ENCODE assay signal across 1 cellular context in the genomic region with DNA sequence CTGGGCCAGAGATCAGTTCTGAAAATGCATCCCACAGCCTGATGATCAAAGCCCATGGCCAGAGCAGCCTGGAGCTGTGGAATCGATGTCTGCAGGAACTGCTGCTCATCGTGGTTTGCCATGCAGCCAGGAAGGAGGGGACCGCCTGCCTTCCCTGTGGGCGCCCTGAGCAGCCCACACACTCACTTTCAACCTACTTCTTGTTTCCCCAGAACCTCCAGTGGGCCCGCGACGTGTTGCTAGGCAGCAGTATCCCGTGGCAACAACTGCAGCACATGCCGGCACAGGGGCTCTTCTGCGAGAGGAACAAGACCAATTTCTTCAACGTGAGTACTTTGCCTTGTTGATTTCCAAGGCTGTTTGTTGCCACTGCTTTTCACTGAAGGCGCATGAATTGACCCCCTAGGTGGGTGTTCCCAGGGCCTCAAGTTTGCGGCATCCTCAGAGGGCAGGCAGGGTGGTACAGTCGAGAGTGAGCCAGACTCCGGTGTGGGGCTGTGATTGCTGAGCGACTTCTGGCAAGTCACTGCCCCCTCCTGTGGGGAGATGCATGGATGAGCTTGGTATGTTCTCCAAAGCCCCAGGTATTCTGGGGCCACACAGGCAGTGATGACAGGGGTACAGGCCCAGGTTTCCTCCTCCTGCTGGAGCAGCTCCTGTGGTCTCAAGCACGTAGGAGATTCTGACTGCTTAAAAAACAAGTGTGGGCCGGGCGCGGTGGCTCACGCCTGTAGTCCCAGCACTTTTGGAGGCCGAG.
TF ChIP-seq lines count a peak whose summit lies in the region.

No MANE protein-coding gene starts in this region.

TF ChIP-seq in WTC11, 78 proteins besides CTCF, POLR2A, EP300 and RAD21 (continued from another document):
- TF ChIP-seq, protein P1, sequence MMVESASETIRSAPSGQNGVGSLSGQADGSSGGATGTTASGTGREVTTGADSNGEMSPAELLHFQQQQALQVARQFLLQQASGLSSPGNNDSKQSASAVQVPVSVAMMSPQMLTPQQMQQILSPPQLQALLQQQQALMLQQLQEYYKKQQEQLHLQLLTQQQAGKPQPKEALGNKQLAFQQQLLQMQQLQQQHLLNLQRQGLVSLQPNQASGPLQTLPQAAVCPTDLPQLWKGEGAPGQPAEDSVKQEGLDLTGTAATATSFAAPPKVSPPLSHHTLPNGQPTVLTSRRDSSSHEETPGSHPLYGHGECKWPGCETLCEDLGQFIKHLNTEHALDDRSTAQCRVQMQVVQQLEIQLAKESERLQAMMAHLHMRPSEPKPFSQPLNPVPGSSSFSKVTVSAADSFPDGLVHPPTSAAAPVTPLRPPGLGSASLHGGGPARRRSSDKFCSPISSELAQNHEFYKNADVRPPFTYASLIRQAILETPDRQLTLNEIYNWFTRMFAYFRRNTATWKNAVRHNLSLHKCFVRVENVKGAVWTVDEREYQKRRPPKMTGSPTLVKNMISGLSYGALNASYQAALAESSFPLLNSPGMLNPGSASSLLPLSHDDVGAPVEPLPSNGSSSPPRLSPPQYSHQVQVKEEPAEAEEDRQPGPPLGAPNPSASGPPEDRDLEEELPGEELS (CRISPR knock-in tag; IDR thresholded peaks at IDR 0.05): no peak
- TF ChIP-seq, protein P2, sequence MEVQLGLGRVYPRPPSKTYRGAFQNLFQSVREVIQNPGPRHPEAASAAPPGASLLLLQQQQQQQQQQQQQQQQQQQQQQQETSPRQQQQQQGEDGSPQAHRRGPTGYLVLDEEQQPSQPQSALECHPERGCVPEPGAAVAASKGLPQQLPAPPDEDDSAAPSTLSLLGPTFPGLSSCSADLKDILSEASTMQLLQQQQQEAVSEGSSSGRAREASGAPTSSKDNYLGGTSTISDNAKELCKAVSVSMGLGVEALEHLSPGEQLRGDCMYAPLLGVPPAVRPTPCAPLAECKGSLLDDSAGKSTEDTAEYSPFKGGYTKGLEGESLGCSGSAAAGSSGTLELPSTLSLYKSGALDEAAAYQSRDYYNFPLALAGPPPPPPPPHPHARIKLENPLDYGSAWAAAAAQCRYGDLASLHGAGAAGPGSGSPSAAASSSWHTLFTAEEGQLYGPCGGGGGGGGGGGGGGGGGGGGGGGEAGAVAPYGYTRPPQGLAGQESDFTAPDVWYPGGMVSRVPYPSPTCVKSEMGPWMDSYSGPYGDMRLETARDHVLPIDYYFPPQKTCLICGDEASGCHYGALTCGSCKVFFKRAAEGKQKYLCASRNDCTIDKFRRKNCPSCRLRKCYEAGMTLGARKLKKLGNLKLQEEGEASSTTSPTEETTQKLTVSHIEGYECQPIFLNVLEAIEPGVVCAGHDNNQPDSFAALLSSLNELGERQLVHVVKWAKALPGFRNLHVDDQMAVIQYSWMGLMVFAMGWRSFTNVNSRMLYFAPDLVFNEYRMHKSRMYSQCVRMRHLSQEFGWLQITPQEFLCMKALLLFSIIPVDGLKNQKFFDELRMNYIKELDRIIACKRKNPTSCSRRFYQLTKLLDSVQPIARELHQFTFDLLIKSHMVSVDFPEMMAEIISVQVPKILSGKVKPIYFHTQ (CRISPR knock-in tag; IDR thresholded peaks at IDR 0.05): no peak
- TF ChIP-seq ATF1 (CRISPR knock-in tag; IDR thresholded peaks at IDR 0.05) (no peak), FOXP1 (CRISPR knock-in tag; IDR thresholded peaks at IDR 0.05; ENCODE audit: borderline replicate concordance) (no peak), ZNF423 (CRISPR knock-in tag; IDR thresholded peaks at IDR 0.05) (no peak), FOXJ3 (CRISPR knock-in tag; IDR thresholded peaks at IDR 0.05; ENCODE audit: borderline replicate concordance) (no peak), JAZF1 (CRISPR knock-in tag; IDR thresholded peaks at IDR 0.05) (no peak), RORB (CRISPR knock-in tag; IDR thresholded peaks at IDR 0.05) (no peak)
